12 cellular contexts compared by ENCODE assay signal in the genomic region with DNA sequence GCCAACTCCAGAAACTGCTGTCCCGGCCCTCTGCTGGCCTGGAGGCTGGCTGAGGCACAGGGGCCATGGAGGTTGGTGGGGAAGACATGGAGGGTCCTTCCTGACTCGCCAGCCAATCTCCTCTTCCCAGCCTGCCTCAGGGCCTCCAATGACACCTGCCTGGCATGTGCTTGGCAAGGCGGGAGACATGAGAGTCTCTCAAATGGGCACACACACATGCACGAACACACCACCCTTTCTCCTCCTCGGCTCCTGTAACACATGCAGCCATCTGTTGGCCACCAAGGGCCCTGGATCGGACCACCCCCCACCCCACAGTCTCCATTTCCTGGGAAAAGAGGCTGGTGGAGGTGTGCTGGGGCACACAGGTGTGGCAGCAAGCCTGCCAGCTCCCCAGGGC. TPM values are rescaled to one million over a fixed set of nuclear protein-coding genes. Genes with fewer than 3 reads are reported as not detected.
DNase-seq lines count a peak whose midpoint lies in the region; ATAC-seq and TF ChIP-seq lines count a peak whose summit lies in the region.
"Had no signal": no experiment of that assay in that cellular context is flagged by ENCODE, and none has a peak within 500 bp of the region (broad histone marks: within the 10 kb centered on the region; RNA-seq: fewer than 3 reads in every experiment).

No MANE protein-coding gene starts in this region.

- H3K36me3 ChIP-seq in CD8-positive, alpha-beta T cell (ENCODE audit: insufficient read depth, low read length): no peaks in the 10 kb centered on the region
- H3K36me3 ChIP-seq in Peyer's patch (no peaks in the 10 kb centered on the region), endocrine pancreas (ENCODE audit: control insufficient read depth, insufficient read depth, low read length) (no peaks in the 10 kb centered on the region), psoas muscle (ENCODE audit: insufficient read depth in 1 of 2, low read depth in 1 of 2) (peaks cover 0 to 4% of the 10 kb centered on the region in 2 donors)

- no peaks in the 10 kb centered on the region for H3K9me3 Mint-ChIP-seq in CD8-positive, alpha-beta T cell
- H3K9me3 Mint-ChIP-seq: nephron had no signal

- H3K9ac ChIP-seq in endocrine pancreas (ENCODE audit: control insufficient read depth, insufficient read depth, low read length): peak overlapping the region; percentile 6

- POLR2A ChIA-PET in CD8-positive, alpha-beta T cell (lab: Charles Lee): interaction anchor here (1.0 to 1.8 kb wide), 3 partner anchors 233 to 325 kb away, joined by 4 to 14 read pairs (median 5); a partner anchor contains a TSS

- peak overlapping the region; percentile 69 for H3K27ac ChIP-seq in CD8-positive, alpha-beta T cell (ENCODE audit: low read depth, low read length)
- H3K27ac ChIP-seq in Peyer's patch (peak overlapping the region in 3 of 4 donors; percentile 50 to 72 (median 66)), psoas muscle (peak overlapping the region; percentile 94)

- intact Hi-C loops in CD8-positive, alpha-beta T cell (cut with DNase I, micrococcal nuclease): no loop called here
- intact Hi-C loops in psoas muscle (cut with DNase I): loop anchor here (5.0 kb wide), 2 partner anchors 65 to 220 kb away; no protein-coding TSS in a partner anchor

- CTCF ChIA-PET in CD8-positive, alpha-beta T cell (lab: Charles Lee): interaction anchor here (1.2 to 3.5 kb wide), 2 partner anchors 15 to 308 kb away, joined by 3 to 26 read pairs; no protein-coding TSS in a partner anchor

- TF ChIP-seq POLR2A in Peyer's patch (IDR thresholded peaks at IDR 0.05): no peak

- no peaks in the 10 kb centered on the region for H3K36me3 Mint-ChIP-seq in CD8-positive, alpha-beta T cell
- H3K36me3 Mint-ChIP-seq: WTC11 had no signal

- H3K27ac Mint-ChIP-seq in CD8-positive, alpha-beta T cell: no peak overlapping the region
- H3K27ac Mint-ChIP-seq: WTC11 had no signal

- H3K9me3 ChIP-seq in CD8-positive, alpha-beta T cell (ENCODE audit: low read length): no peaks in the 10 kb centered on the region
- H3K9me3 ChIP-seq in Peyer's patch (no peaks in the 10 kb centered on the region), endocrine pancreas (ENCODE audit: control insufficient read depth, low read length) (no peaks in the 10 kb centered on the region), psoas muscle (no peaks in the 10 kb centered on the region)

- DNase-seq in CD8-positive, alpha-beta T cell: no peak
- no peak for DNase-seq in Peyer's patch
- no peak for DNase-seq in psoas muscle
- no peak for DNase-seq in DMS53 treated with DMSO at 0.1 percent for 48 hours (lab: John Stamatoyannopoulos, UW; ENCODE audit: unreplicated experiment)
- DNase-seq in NCI-H2227 (lab: John Stamatoyannopoulos, UW; ENCODE audit: unreplicated experiment): no peak
- DNase-seq: H7, NCI-H1092 had no signal

- no peaks in the 10 kb centered on the region for H3K27me3 Mint-ChIP-seq in CD8-positive, alpha-beta T cell (ENCODE audit: low read depth)

- 67 to 89% (median 84%) methylated on average over 6 of the region's 6 CpGs for WGBS in psoas muscle, 3 donors

- peaks cover 31% of the 10 kb centered on the region for H3K4me1 ChIP-seq in CD8-positive, alpha-beta T cell (ENCODE audit: insufficient read depth, low read length)
- peaks cover 0 to 18% (median 11%) of the 10 kb centered on the region in 4 donors for H3K4me1 ChIP-seq in Peyer's patch
- H3K4me1 ChIP-seq in endocrine pancreas (ENCODE audit: control insufficient read depth, insufficient read depth, low read length): no peaks in the 10 kb centered on the region
- H3K4me1 ChIP-seq in psoas muscle: peaks cover 69% of the 10 kb centered on the region

- no peak for ATAC-seq in CD8-positive, alpha-beta T cell
- ATAC-seq in psoas muscle (no peak), GM19467 (IDR thresholded peaks at IDR 0.05; ENCODE audit: unreplicated experiment) (no peak), HG02798 (IDR thresholded peaks at IDR 0.05; ENCODE audit: poor library complexity, unreplicated experiment) (no peak)
- ATAC-seq: WTC11 had no signal

- H3K4me3 Mint-ChIP-seq in CD8-positive, alpha-beta T cell: no peak overlapping the region
- H3K4me3 Mint-ChIP-seq: nephron, WTC11 had no signal

- peaks cover 23% of the 10 kb centered on the region for H3K4me1 Mint-ChIP-seq in CD8-positive, alpha-beta T cell (ENCODE audit: low read depth)
- H3K4me1 Mint-ChIP-seq: WTC11 had no signal

- TF ChIP-seq CTCF in CD8-positive, alpha-beta T cell (IDR thresholded peaks at IDR 0.05): no peak
- TF ChIP-seq CTCF in Peyer's patch (IDR thresholded peaks at IDR 0.05) (no peak), psoas muscle (IDR thresholded peaks at IDR 0.05) (no peak)

- no peak overlapping the region for H3K4me3 ChIP-seq in CD8-positive, alpha-beta T cell (ENCODE audit: low read depth, low read length)
- no peak overlapping the region for H3K4me3 ChIP-seq in Peyer's patch
- H3K4me3 ChIP-seq in endocrine pancreas (ENCODE audit: control insufficient read depth, insufficient read depth, low read length): no peak overlapping the region
- H3K4me3 ChIP-seq in psoas muscle: no peak overlapping the region

- H3K27me3 ChIP-seq in CD8-positive, alpha-beta T cell (ENCODE audit: insufficient read depth, low read length): no peaks in the 10 kb centered on the region
- H3K27me3 ChIP-seq in Peyer's patch: no peaks in the 10 kb centered on the region
- no peaks in the 10 kb centered on the region for H3K27me3 ChIP-seq in endocrine pancreas (ENCODE audit: control insufficient read depth, insufficient read depth, low read length)
- H3K27me3 ChIP-seq in psoas muscle (ENCODE audit: insufficient read depth in 3 of 3, low read length in 2 of 3): no peaks in the 10 kb centered on the region

RNA-seq across cellular contexts. Expression of a gene that starts 56.4 kb away (rescaled TPM):
- total RNA-seq in CD8-positive, alpha-beta T cell: 100 to 1,000 TPM; 111 to 114 TPM
- 10 to 100 TPM; 55.2 to 76.5 (median 67.0) TPM for total RNA-seq in Peyer's patch
- total RNA-seq in psoas muscle: 10 to 100 TPM; 49.7 to 69.4 (median 63.7) TPM
- 100 to 1,000 TPM in 2 of 3 donors, 10 to 100 TPM in 1; 47.7 to 153 (median 148) TPM for polyA plus RNA-seq in psoas muscle

Comparison
In these comparisons a context has a peak if more than half of its experiments do, and no peak if none do; other contexts are left out.
1. intact Hi-C loops: an anchor here in psoas muscle (5.0 kb wide); none called in CD8-positive, alpha-beta T cell.